In genomic region chr11:10456519-10456918, GRCh38 we compare ENCODE assay signal across 8 cellular contexts. TPM values are rescaled to one million over a fixed set of nuclear protein-coding genes. Genes with fewer than 3 reads are reported as not detected.
DNase-seq lines count a peak whose midpoint lies in the region; ATAC-seq and TF ChIP-seq lines count a peak whose summit lies in the region.

No MANE protein-coding gene starts in this region.

- H3K9ac ChIP-seq in Karpas-422 (ENCODE audit: low read length) = peak overlapping the region; percentile 69

- H3K4me2 ChIP-seq in Karpas-422 (ENCODE audit: low read depth, low read length, poor library complexity, severe bottlenecking) = peak overlapping the region; percentile 76

- no peaks in the 10 kb centered on the region for H3K79me2 ChIP-seq in Karpas-422 (ENCODE audit: low read length)

- H3K9me3 Mint-ChIP-seq in CD4-positive, CD25-positive, alpha-beta regulatory T cell = no peaks in the 10 kb centered on the region
- H3K9me3 Mint-ChIP-seq in activated naive CD4-positive, alpha-beta T cell treated with anti-CD3 and anti-CD28 coated beads, Interleukin-2, amount 50 U/mL, for 72 hours = no peaks in the 10 kb centered on the region

- H3K27me3 ChIP-seq in CD4-positive, CD25-positive, alpha-beta regulatory T cell (ENCODE audit: control insufficient read depth, insufficient read depth, low read length) = no peaks in the 10 kb centered on the region
- H3K27me3 ChIP-seq in Karpas-422 (ENCODE audit: low read length) (no peaks in the 10 kb centered on the region), lung (ENCODE audit: control insufficient read depth, insufficient read depth) (no peaks in the 10 kb centered on the region)

- H3K9me3 ChIP-seq in CD4-positive, CD25-positive, alpha-beta regulatory T cell (ENCODE audit: control insufficient read depth in 2 of 2, low read length in 2 of 2) = no peaks in the 10 kb centered on the region
- no peaks in the 10 kb centered on the region for H3K9me3 ChIP-seq in Karpas-422 (ENCODE audit: low read length)
- no peaks in the 10 kb centered on the region for H3K9me3 ChIP-seq in lung (ENCODE audit: control insufficient read depth in 2 of 2, insufficient read depth in 1 of 2, low read length in 1 of 2)

- DNase-seq in CD4-positive, CD25-positive, alpha-beta regulatory T cell = peak in 1 of 3 donors; percentile 38
- DNase-seq in Karpas-422 (peak; percentile 79), lung (ENCODE audit: low spot score) (peak; percentile 26), cerebellum (ENCODE audit: low spot score) (no peak), cerebellar cortex (ENCODE audit: low spot score) (no peak)
- DNase-seq in activated naive CD4-positive, alpha-beta T cell treated with anti-CD3 and anti-CD28 coated beads, Interleukin-2, amount 50 U/mL, for 72 hours (ENCODE audit: low spot score in 2 of 2) = no peak

- no peaks in the 10 kb centered on the region for H3K36me3 Mint-ChIP-seq in CD4-positive, CD25-positive, alpha-beta regulatory T cell
- H3K36me3 Mint-ChIP-seq in activated naive CD4-positive, alpha-beta T cell treated with anti-CD3 and anti-CD28 coated beads, Interleukin-2, amount 50 U/mL, for 72 hours = peaks cover 18 to 26% of the 10 kb centered on the region in 2 donors

- peaks cover 6% of the 10 kb centered on the region for H3K27me3 Mint-ChIP-seq in CD4-positive, CD25-positive, alpha-beta regulatory T cell

- peaks cover 6% of the 10 kb centered on the region for H3K36me3 ChIP-seq in CD4-positive, CD25-positive, alpha-beta regulatory T cell (ENCODE audit: control insufficient read depth, insufficient read depth, low read length)
- H3K36me3 ChIP-seq in Karpas-422 (ENCODE audit: insufficient read depth, low read length) (no peaks in the 10 kb centered on the region), lung (ENCODE audit: control insufficient read depth in 2 of 2, insufficient read depth in 2 of 2, low read length in 2 of 2) (peaks cover 0 to 1% of the 10 kb centered on the region in 2 donors)

- no peak for TF ChIP-seq CTCF in lung (IDR thresholded peaks at IDR 0.05; ENCODE audit: control extremely low read depth, extremely low read depth)

- H3K4me3 Mint-ChIP-seq in CD4-positive, CD25-positive, alpha-beta regulatory T cell = peak overlapping the region; percentile 89 to 96 (median 90)

- H2AFZ ChIP-seq in Karpas-422 (ENCODE audit: low read length) = no peak overlapping the region

- no peaks in the 10 kb centered on the region for H3K9me2 ChIP-seq in Karpas-422 (replicated peaks; ENCODE audit: insufficient read depth, low read length)

- peak overlapping the region; percentile 74 for H3K27ac ChIP-seq in CD4-positive, CD25-positive, alpha-beta regulatory T cell (ENCODE audit: insufficient read depth, low read length, poor library complexity, severe bottlenecking)
- H3K27ac ChIP-seq in Karpas-422 (ENCODE audit: low read length) (peak overlapping the region; percentile 93), lung (ENCODE audit: low read depth in 1 of 2, low read length in 1 of 2) (no peak overlapping the region)

- peaks cover 14 to 82% (median 63%) of the 10 kb centered on the region in 4 donors for H3K4me1 Mint-ChIP-seq in CD4-positive, CD25-positive, alpha-beta regulatory T cell

- peak overlapping the region; percentile 92 to 98 (median 98) for H3K27ac Mint-ChIP-seq in CD4-positive, CD25-positive, alpha-beta regulatory T cell
- H3K27ac Mint-ChIP-seq in activated naive CD4-positive, alpha-beta T cell treated with anti-CD3 and anti-CD28 coated beads, Interleukin-2, amount 50 U/mL, for 72 hours = peak overlapping the region; percentile 93 to 94

- WGBS in lung, 2 donors = 29 to 53% methylated on average over 3 of the region's 3 CpGs

- H4K20me1 ChIP-seq in Karpas-422 (ENCODE audit: insufficient read depth, low read depth, low read length) = no peaks in the 10 kb centered on the region

- H3K4me3 ChIP-seq in CD4-positive, CD25-positive, alpha-beta regulatory T cell (ENCODE audit: low read depth, low read length) = peak overlapping the region; percentile 77
- H3K4me3 ChIP-seq in Karpas-422 (ENCODE audit: low read length) = peak overlapping the region; percentile 65
- H3K4me3 ChIP-seq in lung = no peak overlapping the region

- ATAC-seq in CD4-positive, CD25-positive, alpha-beta regulatory T cell (ENCODE audit: low read depth in 2 of 2) = no peak
- no peak for ATAC-seq in activated naive CD4-positive, alpha-beta T cell treated with anti-CD3 and anti-CD28 coated beads, Interleukin-2, amount 50 U/mL, for 72 hours
- no peak for ATAC-seq in lung (ENCODE audit: insufficient read depth, low FRiP score)
- ATAC-seq in HG02852 (IDR thresholded peaks at IDR 0.05; ENCODE audit: unreplicated experiment) = no peak
- no peak for ATAC-seq in GM21367 (IDR thresholded peaks at IDR 0.05; ENCODE audit: unreplicated experiment)

- peaks cover 61% of the 10 kb centered on the region for H3K4me1 ChIP-seq in CD4-positive, CD25-positive, alpha-beta regulatory T cell (ENCODE audit: control insufficient read depth, insufficient read depth, low read length, poor library complexity, severe bottlenecking)
- H3K4me1 ChIP-seq in Karpas-422 (ENCODE audit: low read length) (peaks cover 65% of the 10 kb centered on the region), lung (ENCODE audit: control insufficient read depth in 2 of 2, insufficient read depth in 2 of 2, low read length in 2 of 2) (peaks cover 0 to 20% of the 10 kb centered on the region in 2 donors)

RNA-seq across cellular contexts. Expression of gene AMPD3, which starts 1.5 kb away (rescaled TPM):
- 19.7 TPM for total RNA-seq in CD4-positive, CD25-positive, alpha-beta regulatory T cell
- polyA plus RNA-seq in CD4-positive, CD25-positive, alpha-beta regulatory T cell = 10 to 100 TPM in 1 of 4 donors, 1 to 10 TPM in 3; 6.4 to 11.9 (median 7.3) TPM
- 7.5 and 12.5 TPM in 2 replicates for total RNA-seq in Karpas-422 (2014; rRNA removed; shearing (Covaris generic); ENCODE audit: low replicate concordance)
- 10 to 100 TPM; 41.9 to 50.5 TPM for total RNA-seq in activated naive CD4-positive, alpha-beta T cell treated with anti-CD3 and anti-CD28 coated beads, Interleukin-2, amount 50 U/mL, for 72 hours
- total RNA-seq in lung (10 to 100 TPM; 20.8 to 27.6 TPM), cerebellum (2.3 TPM)
- polyA plus RNA-seq in lung = 10 to 100 TPM in 1 of 2 donors, 1 to 10 TPM in 1; 3.8 to 29.0 TPM

Comparison
In these comparisons a context has a peak if more than half of its experiments do, and no peak if none do; other contexts are left out.
1. DNase-seq: peak in Karpas-422 (single experiment) and lung (single experiment); none in activated naive CD4-positive, alpha-beta T cell treated with anti-CD3 and anti-CD28 coated beads, Interleukin-2, amount 50 U/mL, for 72 hours (0 of 2), cerebellum (single experiment) and cerebellar cortex (single experiment).
2. H3K27ac ChIP-seq: peak in CD4-positive, CD25-positive, alpha-beta regulatory T cell (single experiment) and Karpas-422 (single experiment); none in lung (0 of 2).